18 cellular contexts compared by ENCODE assay signal in genomic region chr20:1286267-1287036, GRCh38.
DNase-seq lines count a peak whose midpoint lies in the region; ATAC-seq and TF ChIP-seq lines count a peak whose summit lies in the region.
"Had no signal": no experiment of that assay in that cellular context is flagged by ENCODE, and none has a peak within 500 bp of the region (broad histone marks: within the 10 kb centered on the region; RNA-seq: fewer than 3 reads in every experiment).

No MANE protein-coding gene starts in this region.

- no peak overlapping the region for H2AFZ ChIP-seq in MM.1S (ENCODE audit: low read length)

- no peaks in the 10 kb centered on the region for H3K27me3 ChIP-seq in MM.1S (replicated peaks; ENCODE audit: insufficient read depth, low read length)
- H3K27me3 ChIP-seq: brain microvascular endothelial cell, stomach had no signal

- no peak for ATAC-seq in stimulated activated naive CD8-positive, alpha-beta T cell treated with anti-CD3 and anti-CD28 coated beads, Interleukin-15, amount 100 ng/mL, for 72 hours
- no peak for ATAC-seq in stimulated activated naive B cell treated with anti-CD40 and anti-IgM and Interleukin-4, amounts not matched to agents 10 μg/mL and 1 μg/mL and 100 μg/mL, for 72 hours (replicated peaks)
- ATAC-seq: HepG2, Panc1 had no signal

- H3K9ac ChIP-seq in MM.1S (ENCODE audit: low read length), result no peak overlapping the region

- H3K36me3 ChIP-seq in MM.1S (replicated peaks; ENCODE audit: insufficient read depth, low read length), result no peaks in the 10 kb centered on the region
- H3K36me3 ChIP-seq: brain microvascular endothelial cell, stomach had no signal

- H3F3A ChIP-seq in MM.1S (ENCODE audit: insufficient read depth, low read length), result no peaks in the 10 kb centered on the region

- no peaks in the 10 kb centered on the region for H3K79me2 ChIP-seq in MM.1S (ENCODE audit: low read length)

- H3K9me3 ChIP-seq in MM.1S (replicated peaks; ENCODE audit: insufficient read depth, low read length), result no peaks in the 10 kb centered on the region
- H3K9me3 ChIP-seq: stomach had no signal

- H3K4me1 Mint-ChIP-seq in activated naive CD4-positive, alpha-beta T cell treated with anti-CD3 and anti-CD28 coated beads, Interleukin-2, amount 10 ng/mL, durations not matched to agents 7 days and 5 days, result peaks cover 54% of the 10 kb centered on the region
- peaks cover 24% of the 10 kb centered on the region for H3K4me1 Mint-ChIP-seq in T-helper 2 cell treated with Interferon-gamma antibody and Interleukin-4, amounts not matched to agents 5 μg/mL and 100 μg/mL, for 36 hours (ENCODE audit: low read depth)
- H3K4me1 Mint-ChIP-seq in stimulated activated naive CD8-positive, alpha-beta T cell treated with anti-CD3 and anti-CD28 coated beads, Interleukin-15, amount 100 ng/mL, for 72 hours, result peaks cover 65% of the 10 kb centered on the region
- no peaks in the 10 kb centered on the region for H3K4me1 Mint-ChIP-seq in stimulated activated naive B cell treated with anti-CD40 and anti-IgM and Interleukin-4, amounts not matched to agents 10 μg/mL and 1 μg/mL and 100 μg/mL, for 72 hours

- peaks cover 13% of the 10 kb centered on the region for H3K4me1 ChIP-seq in MM.1S (ENCODE audit: low read length)

- peak overlapping the region; percentile 65 for H3K4me3 Mint-ChIP-seq in activated naive CD4-positive, alpha-beta T cell treated with anti-CD3 and anti-CD28 coated beads, Interleukin-2, amount 10 ng/mL, durations not matched to agents 7 days and 5 days
- H3K4me3 Mint-ChIP-seq in T-helper 2 cell treated with Interferon-gamma antibody and Interleukin-4, amounts not matched to agents 5 μg/mL and 100 μg/mL, for 36 hours, result peak overlapping the region; percentile 62
- H3K4me3 Mint-ChIP-seq in stimulated activated naive CD8-positive, alpha-beta T cell treated with anti-CD3 and anti-CD28 coated beads, Interleukin-15, amount 100 ng/mL, for 72 hours, result peak overlapping the region; percentile 78 to 79
- no peak overlapping the region for H3K4me3 Mint-ChIP-seq in stimulated activated naive B cell treated with anti-CD40 and anti-IgM and Interleukin-4, amounts not matched to agents 10 μg/mL and 1 μg/mL and 100 μg/mL, for 72 hours

- no peaks in the 10 kb centered on the region for H4K20me1 ChIP-seq in MM.1S (ENCODE audit: insufficient read depth, low read length)

- H3K9me2 ChIP-seq in MM.1S (replicated peaks; ENCODE audit: insufficient read depth, low read length), result no peaks in the 10 kb centered on the region

- no peaks in the 10 kb centered on the region for H3K27me3 Mint-ChIP-seq in activated naive CD4-positive, alpha-beta T cell treated with anti-CD3 and anti-CD28 coated beads, Interleukin-2, amount 10 ng/mL, durations not matched to agents 7 days and 5 days
- H3K27me3 Mint-ChIP-seq in T-helper 2 cell treated with Interferon-gamma antibody and Interleukin-4, amounts not matched to agents 5 μg/mL and 100 μg/mL, for 36 hours (ENCODE audit: low read depth), result no peaks in the 10 kb centered on the region
- no peaks in the 10 kb centered on the region for H3K27me3 Mint-ChIP-seq in stimulated activated naive CD8-positive, alpha-beta T cell treated with anti-CD3 and anti-CD28 coated beads, Interleukin-15, amount 100 ng/mL, for 72 hours
- peaks cover 10 to 15% of the 10 kb centered on the region in 2 donors for H3K27me3 Mint-ChIP-seq in stimulated activated naive B cell treated with anti-CD40 and anti-IgM and Interleukin-4, amounts not matched to agents 10 μg/mL and 1 μg/mL and 100 μg/mL, for 72 hours

- no peak overlapping the region for H3K4me3 ChIP-seq in MM.1S (ENCODE audit: low read length)
- H3K4me3 ChIP-seq: smooth muscle cell, stomach had no signal

- peaks cover 9% of the 10 kb centered on the region for H3K36me3 Mint-ChIP-seq in activated naive CD4-positive, alpha-beta T cell treated with anti-CD3 and anti-CD28 coated beads, Interleukin-2, amount 10 ng/mL, durations not matched to agents 7 days and 5 days
- peaks cover 4% of the 10 kb centered on the region for H3K36me3 Mint-ChIP-seq in T-helper 2 cell treated with Interferon-gamma antibody and Interleukin-4, amounts not matched to agents 5 μg/mL and 100 μg/mL, for 36 hours (ENCODE audit: low read depth)
- H3K36me3 Mint-ChIP-seq in stimulated activated naive B cell treated with anti-CD40 and anti-IgM and Interleukin-4, amounts not matched to agents 10 μg/mL and 1 μg/mL and 100 μg/mL, for 72 hours, result no peaks in the 10 kb centered on the region

- peak overlapping the region; percentile 98 for H3K27ac Mint-ChIP-seq in activated naive CD4-positive, alpha-beta T cell treated with anti-CD3 and anti-CD28 coated beads, Interleukin-2, amount 10 ng/mL, durations not matched to agents 7 days and 5 days
- peak overlapping the region; percentile 64 for H3K27ac Mint-ChIP-seq in T-helper 2 cell treated with Interferon-gamma antibody and Interleukin-4, amounts not matched to agents 5 μg/mL and 100 μg/mL, for 36 hours
- H3K27ac Mint-ChIP-seq in stimulated activated naive CD8-positive, alpha-beta T cell treated with anti-CD3 and anti-CD28 coated beads, Interleukin-15, amount 100 ng/mL, for 72 hours, result peak overlapping the region; percentile 73 to 82
- no peak overlapping the region for H3K27ac Mint-ChIP-seq in stimulated activated naive B cell treated with anti-CD40 and anti-IgM and Interleukin-4, amounts not matched to agents 10 μg/mL and 1 μg/mL and 100 μg/mL, for 72 hours

- no peak overlapping the region for H3K27ac ChIP-seq in MM.1S (ENCODE audit: low read length)
- H3K27ac ChIP-seq: brain microvascular endothelial cell, stomach, VCaP had no signal

- no peak for TF ChIP-seq CTCF in MM.1S (IDR thresholded peaks at IDR 0.05; ENCODE audit: low read length)

- peak; percentile 67 for DNase-seq in activated naive CD4-positive, alpha-beta T cell treated with anti-CD3 and anti-CD28 coated beads, Interleukin-2, amount 10 ng/mL, durations not matched to agents 7 days and 5 days
- no peak for DNase-seq in activated naive CD4-positive, alpha-beta T cell treated with anti-CD3 and anti-CD28 coated beads, Interleukin-2, amount 50 U/mL, for 16 hours
- no peak for DNase-seq in T-helper 2 cell treated with Interferon-gamma antibody and Interleukin-4, amounts not matched to agents 5 μg/mL and 100 μg/mL, for 36 hours (ENCODE audit: low spot score)
- DNase-seq in central memory CD4-positive, alpha-beta T cell, result peak; percentile 48
- DNase-seq in stimulated activated naive CD8-positive, alpha-beta T cell treated with anti-CD3 and anti-CD28 coated beads, Interleukin-15, amount 100 ng/mL, for 72 hours, result no peak
- DNase-seq in stimulated activated naive B cell treated with anti-CD40 and anti-IgM and Interleukin-4, amounts not matched to agents 10 μg/mL and 1 μg/mL and 100 μg/mL, for 72 hours, result no peak
- no peak for DNase-seq in MM.1S
- DNase-seq in NCI-H1092 treated with DMSO at 0.1 percent for 48 hours (lab: John Stamatoyannopoulos, UW), result no peak
- DNase-seq: brain microvascular endothelial cell; effector memory CD4-positive, alpha-beta T cell; hippocampal formation; NCI-H748 treated with DMSO at 0.1 percent for 48 hours; posterior cingulate gyrus; stomach had no signal

- CTCF ChIA-PET in activated naive CD4-positive, alpha-beta T cell treated with anti-CD3 and anti-CD28 coated beads, Interleukin-2, amount 10 ng/mL, durations not matched to agents 7 days and 5 days (lab: Charles Lee), result interaction anchor here (0.6 to 2.4 kb wide), 4 partner anchors 13 to 179 kb away, joined by 3 to 9 read pairs (median 3); no protein-coding TSS in a partner anchor

- no peak overlapping the region for H3K4me2 ChIP-seq in MM.1S (ENCODE audit: low read depth, low read length)
- H3K4me2 ChIP-seq: smooth muscle cell had no signal

- H3K9me3 Mint-ChIP-seq in activated naive CD4-positive, alpha-beta T cell treated with anti-CD3 and anti-CD28 coated beads, Interleukin-2, amount 10 ng/mL, durations not matched to agents 7 days and 5 days, result no peaks in the 10 kb centered on the region
- no peaks in the 10 kb centered on the region for H3K9me3 Mint-ChIP-seq in T-helper 2 cell treated with Interferon-gamma antibody and Interleukin-4, amounts not matched to agents 5 μg/mL and 100 μg/mL, for 36 hours
- no peaks in the 10 kb centered on the region for H3K9me3 Mint-ChIP-seq in stimulated activated naive CD8-positive, alpha-beta T cell treated with anti-CD3 and anti-CD28 coated beads, Interleukin-15, amount 100 ng/mL, for 72 hours
- H3K9me3 Mint-ChIP-seq in stimulated activated naive B cell treated with anti-CD40 and anti-IgM and Interleukin-4, amounts not matched to agents 10 μg/mL and 1 μg/mL and 100 μg/mL, for 72 hours, result no peaks in the 10 kb centered on the region

Comparison
In these comparisons a context has a peak if more than half of its experiments do, and no peak if none do; other contexts are left out.
1. DNase-seq: peak in activated naive CD4-positive, alpha-beta T cell treated with anti-CD3 and anti-CD28 coated beads, Interleukin-2, amount 10 ng/mL, durations not matched to agents 7 days and 5 days (single experiment) and central memory CD4-positive, alpha-beta T cell (single experiment); none in activated naive CD4-positive, alpha-beta T cell treated with anti-CD3 and anti-CD28 coated beads, Interleukin-2, amount 50 U/mL, for 16 hours (single experiment), T-helper 2 cell treated with Interferon-gamma antibody and Interleukin-4, amounts not matched to agents 5 μg/mL and 100 μg/mL, for 36 hours (single experiment), stimulated activated naive CD8-positive, alpha-beta T cell treated with anti-CD3 and anti-CD28 coated beads, Interleukin-15, amount 100 ng/mL, for 72 hours (0 of 2), stimulated activated naive B cell treated with anti-CD40 and anti-IgM and Interleukin-4, amounts not matched to agents 10 μg/mL and 1 μg/mL and 100 μg/mL, for 72 hours (single experiment), MM.1S (single experiment) and NCI-H1092 treated with DMSO at 0.1 percent for 48 hours (single experiment).
2. H3K4me3 Mint-ChIP-seq: peak in activated naive CD4-positive, alpha-beta T cell treated with anti-CD3 and anti-CD28 coated beads, Interleukin-2, amount 10 ng/mL, durations not matched to agents 7 days and 5 days (single experiment), T-helper 2 cell treated with Interferon-gamma antibody and Interleukin-4, amounts not matched to agents 5 μg/mL and 100 μg/mL, for 36 hours (single experiment) and stimulated activated naive CD8-positive, alpha-beta T cell treated with anti-CD3 and anti-CD28 coated beads, Interleukin-15, amount 100 ng/mL, for 72 hours (2 of 2); none in stimulated activated naive B cell treated with anti-CD40 and anti-IgM and Interleukin-4, amounts not matched to agents 10 μg/mL and 1 μg/mL and 100 μg/mL, for 72 hours (0 of 2).